Comparison of ENCODE assay signal across 17 cellular contexts in the genomic region with DNA sequence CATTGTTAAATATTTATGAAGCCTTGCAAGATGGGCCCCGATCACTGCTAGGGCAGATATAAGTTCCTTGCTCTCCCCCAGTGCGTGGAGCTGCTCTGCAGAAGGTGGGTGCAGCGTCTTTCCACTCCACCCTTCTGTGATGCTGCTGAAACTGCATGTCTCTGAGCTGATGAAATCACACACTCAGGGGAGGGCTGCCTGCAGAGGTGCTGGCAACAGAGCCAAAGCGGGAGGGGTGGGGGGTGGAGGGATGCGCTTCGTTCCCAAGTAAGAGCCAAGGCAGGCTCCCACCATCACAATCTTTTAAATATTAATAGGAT.
DNase-seq lines count a peak whose midpoint lies in the region; ATAC-seq and TF ChIP-seq lines count a peak whose summit lies in the region.
"Had no signal": no experiment of that assay in that cellular context is flagged by ENCODE, and none has a peak within 500 bp of the region (broad histone marks: within the 10 kb centered on the region; RNA-seq: fewer than 3 reads in every experiment).

No MANE protein-coding gene starts in this region.

- H3K4me2 ChIP-seq in IMR-90 (ENCODE audit: low read depth, low read length) = peak overlapping the region; percentile 63; the same call in 1 of the 2 replicates

- H3K23ac ChIP-seq in IMR-90 (ENCODE audit: low read depth, low read length) = no peak overlapping the region

- no peak overlapping the region for H4K8ac ChIP-seq in IMR-90 (ENCODE audit: low read depth in 2 of 2, low read length in 2 of 2)

- no peak overlapping the region for H3K14ac ChIP-seq in IMR-90 (replicated peaks; ENCODE audit: low read depth, low read length)

- POLR2A ChIA-PET in IMR-90 (lab: Charles Lee; ENCODE audit: unreplicated experiment) = no interaction called here

- no peak overlapping the region for H4K5ac ChIP-seq in IMR-90 (ENCODE audit: low read depth, low read length)

- H3K4me1 ChIP-seq in IMR-90 (ENCODE audit: control insufficient read depth, insufficient read depth, low read length) (no peaks in the 10 kb centered on the region), mesodermal cell (ENCODE audit: control insufficient read depth, insufficient read depth, low read length, poor library complexity, severe bottlenecking) (peaks cover 12% of the 10 kb centered on the region), sigmoid colon (peaks cover 0 to 32% (median 23%) of the 10 kb centered on the region in 4 donors)
- H3K4me1 ChIP-seq: pancreas had no signal

- H3K27me3 ChIP-seq in IMR-90 (ENCODE audit: control insufficient read depth, insufficient read depth, low read length) (peaks cover 7% of the 10 kb centered on the region), sigmoid colon (no peaks in the 10 kb centered on the region)

- no peak overlapping the region for H3K18ac ChIP-seq in IMR-90 (ENCODE audit: low read depth, low read length)

- H2AK9ac ChIP-seq in IMR-90 (replicated peaks; ENCODE audit: low read depth, low read length, poor library complexity) = no peak overlapping the region

- dilution Hi-C loops in IMR-90 (cut with HindIII; ENCODE audit: low sequenced_read_pairs, unreplicated experiment) = no loop called here

- TF ChIP-seq POLR2A in IMR-90 (IDR thresholded peaks at IDR 0.05; ENCODE audit: low read depth, low read length) (no peak), sigmoid colon (IDR thresholded peaks at IDR 0.05) (no peak)

- H3K9me1 ChIP-seq in IMR-90 (ENCODE audit: insufficient read depth, low read length) = no peaks in the 10 kb centered on the region

- no peak overlapping the region for H3K27ac ChIP-seq in IMR-90 (ENCODE audit: insufficient read depth, low read length)
- H3K27ac ChIP-seq in mesodermal cell (ENCODE audit: low read depth, low read length, severe bottlenecking) = peak overlapping the region; percentile 11
- H3K27ac ChIP-seq in sigmoid colon = no peak overlapping the region
- H3K27ac ChIP-seq: pancreas had no signal

- H2BK20ac ChIP-seq in IMR-90 (ENCODE audit: low read depth, low read length) = no peak overlapping the region

- CTCF ChIA-PET in IMR-90 (lab: Yijun Ruan, JAX) = no interaction called here

- TF ChIP-seq CTCF in IMR-90 (conservative IDR thresholded peaks at IDR 0.05; ENCODE audit: low read depth, low read length) (no peak), sigmoid colon (IDR thresholded peaks at IDR 0.05) (no peak)

- no peaks in the 10 kb centered on the region for H3K36me3 ChIP-seq in IMR-90 (ENCODE audit: control insufficient read depth, insufficient read depth, low read length)
- H3K36me3 ChIP-seq in mesodermal cell (ENCODE audit: control insufficient read depth, insufficient read depth, low read length) = no peaks in the 10 kb centered on the region
- no peaks in the 10 kb centered on the region for H3K36me3 ChIP-seq in sigmoid colon
- H3K36me3 ChIP-seq: pancreas had no signal

- in situ Hi-C loops in IMR-90 (cut with MboI; ENCODE audit: low sequenced_read_pairs) = no loop called here

- no peak overlapping the region for H3K56ac ChIP-seq in IMR-90 (ENCODE audit: extremely low read depth, insufficient read depth, low read length)

- no peaks in the 10 kb centered on the region for H4K20me1 ChIP-seq in IMR-90 (ENCODE audit: insufficient read depth, low read length)

- no peak overlapping the region for H3K4ac ChIP-seq in IMR-90 (ENCODE audit: low read depth, low read length)

- H2BK15ac ChIP-seq in IMR-90 (ENCODE audit: low read depth, low read length) = no peak overlapping the region

- H2AK5ac ChIP-seq in IMR-90 (ENCODE audit: low read depth, low read length) = no peak overlapping the region

- no peak for TF ChIP-seq EP300 in sigmoid colon (IDR thresholded peaks at IDR 0.05)

- BruUV-seq in IMR-90 (replicated peaks; lab: Mats Ljungman, UMichigan) = no TSS peak

- H2BK120ac ChIP-seq in IMR-90 (ENCODE audit: low read depth, low read length) = no peak overlapping the region

- no peaks in the 10 kb centered on the region for H3K79me1 ChIP-seq in IMR-90 (ENCODE audit: low read depth in 1 of 2, low read length in 2 of 2)

- H4K91ac ChIP-seq in IMR-90 (ENCODE audit: insufficient read depth, low read depth, low read length) = no peak overlapping the region

- H3K9me3 ChIP-seq in IMR-90 (ENCODE audit: control insufficient read depth, insufficient read depth, low read length) = no peaks in the 10 kb centered on the region
- H3K9me3 ChIP-seq in mesodermal cell (ENCODE audit: control insufficient read depth, low read length) = no peaks in the 10 kb centered on the region
- H3K9me3 ChIP-seq in sigmoid colon = no peaks in the 10 kb centered on the region
- H3K9me3 ChIP-seq: mucosa of descending colon, pancreas had no signal

- H2AFZ ChIP-seq in IMR-90 (replicated peaks; ENCODE audit: low read length, poor library complexity) = peak overlapping the region; percentile 24

- intact Hi-C loops in IMR-90 (cut with micrococcal nuclease) = no loop called here
- intact Hi-C loops in sigmoid colon (cut with DNase I) = no loop called here

- 0% methylated on average over 3 of the region's 6 CpGs; no CpG with 5 or more reads in 1 of the 2 experiments for WGBS in IMR-90 (ENCODE audit: extremely low coverage in 2 of 2, insufficient read length in 1 of 2), 2 experiments
- WGBS in mesodermal cell (ENCODE audit: insufficient coverage in 2 of 2), 2 experiments = 0 to 10% methylated on average over 2 to 3 of the region's 6 CpGs
- 23 to 37% methylated on average over 6 of the region's 6 CpGs for WGBS in sigmoid colon, 2 donors

- H3K4me3 ChIP-seq in IMR-90 (ENCODE audit: insufficient read depth, low read depth, low read length) (no peak overlapping the region), mesodermal cell (ENCODE audit: extremely low read depth, insufficient read depth, low read length, poor library complexity, severe bottlenecking) (no peak overlapping the region), sigmoid colon (no peak overlapping the region)
- H3K4me3 ChIP-seq: mucosa of descending colon, pancreas had no signal

- peak; percentile 46 for ATAC-seq in IMR-90 (ENCODE audit: low read depth)
- ATAC-seq: mucosa of descending colon had no signal

- DNase-seq in Ammon's horn (ENCODE audit: low spot score) (peak; percentile 61), IMR-90 (peak; percentile 10), globus pallidus (ENCODE audit: low spot score) (peak; percentile 48), sigmoid colon (no peak), NAMALWA (ENCODE audit: low spot score) (no peak), A172 (ENCODE audit: low spot score) (no peak)
- DNase-seq in NK-92 treated with Interleukin-12 subunit alpha and Interleukin-12 subunit beta, amount 100 ng/mL, for 24 hours (lab: John Stamatoyannopoulos, UW) = no peak
- DNase-seq: ACHN; activated CD4-positive, CD25-positive, alpha-beta regulatory T cell treated with anti-CD3 and anti-CD28 coated beads, Interleukin-2, amount 50 U/mL, for 72 hours; activated effector memory CD4-positive, alpha-beta T cell treated with anti-CD3 and anti-CD28 coated beads, Interleukin-2, amount 50 U/mL, for 16 hours; CD4-positive, alpha-beta memory T cell; mucosa of descending colon; NCI-H446 treated with DMSO at 0.1 percent for 48 hours; pancreas; stimulated activated naive CD4-positive, alpha-beta T cell; trophoblast cell had no signal

- TF ChIP-seq RAD21 in IMR-90 (IDR thresholded peaks at IDR 0.05; ENCODE audit: low read length) = no peak

- no peak overlapping the region for H3K9ac ChIP-seq in IMR-90 (ENCODE audit: low read depth, low read length)

- H2BK5ac ChIP-seq in IMR-90 (ENCODE audit: low read depth, low read length, poor library complexity, severe bottlenecking) = no peak overlapping the region

TF ChIP-seq in IMR-90, 13 proteins besides CTCF, POLR2A, EP300 and RAD21:
- TF ChIP-seq ELK1 (IDR thresholded peaks at IDR 0.05; ENCODE audit: borderline replicate concordance, low read depth, low read length) (no peak), RFX5 (IDR thresholded peaks at IDR 0.05; ENCODE audit: low read depth, low read length) (no peak)

Comparison
In these comparisons a context has a peak if more than half of its experiments do, and no peak if none do; other contexts are left out.
1. DNase-seq: peak in Ammon's horn (single experiment), IMR-90 (single experiment) and globus pallidus (single experiment); none in sigmoid colon (single experiment), NAMALWA (single experiment), A172 (single experiment) and NK-92 treated with Interleukin-12 subunit alpha and Interleukin-12 subunit beta, amount 100 ng/mL, for 24 hours (single experiment).